In the genomic region with DNA sequence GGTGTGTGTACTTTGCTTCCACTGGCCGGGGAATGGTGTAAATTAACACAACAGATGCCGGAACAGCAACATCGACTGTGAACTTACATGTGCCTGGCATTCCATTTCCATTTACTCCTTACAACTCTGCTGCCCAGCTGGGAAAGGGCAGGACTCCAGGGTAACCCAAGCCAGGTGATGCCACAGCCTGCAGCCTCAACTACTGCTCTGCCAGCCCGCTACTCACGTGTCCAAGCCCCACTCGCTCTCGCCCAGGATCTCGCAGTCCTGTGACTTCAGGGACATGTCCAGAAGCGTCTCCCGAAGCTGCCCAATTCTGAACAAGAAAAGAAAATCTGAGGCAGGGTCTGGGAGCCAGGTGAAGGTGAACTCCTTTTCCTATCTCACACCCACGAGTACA, we compare ENCODE assay signal across 41 cellular contexts. TPM values are rescaled to one million over a fixed set of nuclear protein-coding genes. Genes with fewer than 3 reads are reported as not detected.
"Had no signal": no experiment of that assay in that cellular context is flagged by ENCODE, and none has a peak within 500 bp of the region (broad histone marks: within the 10 kb centered on the region; RNA-seq: fewer than 3 reads in every experiment).

No MANE protein-coding gene starts in this region.

- ATAC-seq: left cardiac atrium; left ventricle myocardium superior; pancreas; stimulated activated memory B cell treated with anti-CD40 and anti-IgM and Interleukin-4, amounts not matched to agents 10 μg/mL and 1 μg/mL and 100 μg/mL, for 72 hours had no signal

- H3K27me3 ChIP-seq: adrenal gland, dorsolateral prefrontal cortex, pancreas, right atrium auricular region, stomach, thyroid gland, upper lobe of left lung, vagina had no signal

- DNase-seq: activated CD4-positive, alpha-beta T cell treated with anti-CD3 and anti-CD28 coated beads for 4 hours; activated CD4-positive, alpha-beta T cell treated with anti-CD3 and anti-CD28 coated beads, Interleukin-2, amount 50 U/mL, for 48 hours; activated CD8-positive, alpha-beta memory T cell treated with anti-CD3 and anti-CD28 coated beads for 24 hours; activated effector memory CD4-positive, alpha-beta T cell treated with anti-CD3 and anti-CD28 coated beads, Interleukin-2, amount 50 U/mL, for 16 hours; adrenal gland; dorsolateral prefrontal cortex; effector memory CD4-positive, alpha-beta T cell; head of caudate nucleus; hippocampal formation; left cardiac atrium; left ventricle myocardium superior; naive B cell; nephron progenitor cell; nucleus accumbens; pancreas; stimulated activated CD4-positive, alpha-beta T cell treated with anti-CD3 and anti-CD28 coated beads, Interleukin-1b, Interleukin-23, amount 100 ng/mL, for 48 hours; stimulated activated CD4-positive, alpha-beta T cell treated with anti-CD3 and anti-CD28 coated beads, Interleukin-4, amount 100 ng/mL, for 4 hours; stimulated activated CD8-positive, alpha-beta memory T cell treated with anti-CD3 and anti-CD28 coated beads, Interleukin-4, amount 100 ng/mL, for 48 hours; stomach; T-helper 1 cell; thyroid gland; upper lobe of left lung had no signal

- H3K4me3 ChIP-seq: adrenal gland, coronary artery, dorsolateral prefrontal cortex, pancreas, right atrium auricular region, smooth muscle cell, stomach, thyroid gland, upper lobe of left lung, vagina had no signal

- H3K27ac ChIP-seq: adrenal gland, coronary artery, pancreas, right atrium auricular region, stomach, thyroid gland, upper lobe of left lung, vagina had no signal

- H3K4me1 Mint-ChIP-seq: activated naive CD4-positive, alpha-beta T cell treated with anti-CD3 and anti-CD28 coated beads, Interleukin-2, amount 50 U/mL, for 24 hours; brain; mesothelial cell of epicardium; nephron progenitor cell; stimulated activated memory B cell treated with anti-CD40 and anti-IgM and Interleukin-4, amounts not matched to agents 10 μg/mL and 1 μg/mL and 100 μg/mL, for 72 hours had no signal

- H3K27ac Mint-ChIP-seq: activated T-helper 1 cell treated with anti-CD3 and anti-CD28 coated beads, Interleukin-12 subunit alpha, Interleukin-12 subunit beta, Interleukin-2, Interleukin-4 antibody, amounts not matched to agents 30 ng/mL and 10 ng/mL and 1 ng/mL, durations not matched to agents 14 hours and 24 hours and 36 hours; mesothelial cell of epicardium; stimulated activated memory B cell treated with anti-CD40 and anti-IgM and Interleukin-4, amounts not matched to agents 10 μg/mL and 1 μg/mL and 100 μg/mL, for 72 hours had no signal

- H3K4me3 Mint-ChIP-seq: activated naive CD4-positive, alpha-beta T cell treated with anti-CD3 and anti-CD28 coated beads, Interleukin-2, amount 50 U/mL, for 24 hours; activated T-helper 1 cell treated with anti-CD3 and anti-CD28 coated beads, Interleukin-12 subunit alpha, Interleukin-12 subunit beta, Interleukin-2, Interleukin-4 antibody, amounts not matched to agents 30 ng/mL and 10 ng/mL and 1 ng/mL, durations not matched to agents 14 hours and 24 hours and 36 hours; brain; mesothelial cell of epicardium; naive B cell; nephron progenitor cell; stimulated activated memory B cell treated with anti-CD40 and anti-IgM and Interleukin-4, amounts not matched to agents 10 μg/mL and 1 μg/mL and 100 μg/mL, for 72 hours had no signal

- H3K4me1 ChIP-seq: adrenal gland, pancreas, right atrium auricular region, thyroid gland, upper lobe of left lung, vagina had no signal

- H3K27me3 Mint-ChIP-seq: activated naive CD4-positive, alpha-beta T cell treated with anti-CD3 and anti-CD28 coated beads, Interleukin-2, amount 50 U/mL, for 24 hours; brain; naive B cell; stimulated activated memory B cell treated with anti-CD40 and anti-IgM and Interleukin-4, amounts not matched to agents 10 μg/mL and 1 μg/mL and 100 μg/mL, for 72 hours had no signal

- H3K9me3 Mint-ChIP-seq: activated naive CD4-positive, alpha-beta T cell treated with anti-CD3 and anti-CD28 coated beads, Interleukin-2, amount 50 U/mL, for 24 hours; activated T-helper 1 cell treated with anti-CD3 and anti-CD28 coated beads, Interleukin-12 subunit alpha, Interleukin-12 subunit beta, Interleukin-2, Interleukin-4 antibody, amounts not matched to agents 30 ng/mL and 10 ng/mL and 1 ng/mL, durations not matched to agents 14 hours and 24 hours and 36 hours; brain; mesothelial cell of epicardium; naive B cell; nephron progenitor cell; stimulated activated memory B cell treated with anti-CD40 and anti-IgM and Interleukin-4, amounts not matched to agents 10 μg/mL and 1 μg/mL and 100 μg/mL, for 72 hours had no signal

- H3K9me3 ChIP-seq: adrenal gland, pancreas, right atrium auricular region, stomach, thyroid gland, upper lobe of left lung, vagina had no signal

RNA-seq across cellular contexts. Expression of a gene that starts 52.8 kb away (rescaled TPM):
- total RNA-seq: activated T-helper 1 cell treated with anti-CD3 and anti-CD28 coated beads, Interleukin-12 subunit alpha, Interleukin-12 subunit beta, Interleukin-2, Interleukin-4 antibody, amounts not matched to agents 30 ng/mL and 10 ng/mL and 1 ng/mL, durations not matched to agents 14 hours and 24 hours and 36 hours; adrenal gland; aorta; cardiac septum; cerebellum; endothelial cell of umbilical vein; fibroblast of lung; fibroblast of villous mesenchyme; left cardiac atrium; left ventricle myocardium superior; lung microvascular endothelial cell; mesothelial cell of epicardium; pancreas; pulmonary artery endothelial cell; right atrium auricular region; smooth muscle cell; stomach; thyroid gland; vagina had no signal
- polyA plus RNA-seq: adrenal gland, aorta, endothelial cell of umbilical vein, esophagus, fibroblast of lung, keratinocyte, pancreas, smooth muscle cell, stomach had no signal

RNA-seq across cellular contexts. Expression of a gene that starts 56.2 kb away (rescaled TPM):
- total RNA-seq: activated T-helper 1 cell treated with anti-CD3 and anti-CD28 coated beads, Interleukin-12 subunit alpha, Interleukin-12 subunit beta, Interleukin-2, Interleukin-4 antibody, amounts not matched to agents 30 ng/mL and 10 ng/mL and 1 ng/mL, durations not matched to agents 14 hours and 24 hours and 36 hours; aorta; cardiac septum; cerebellum; dorsolateral prefrontal cortex; endothelial cell of umbilical vein; fibroblast of lung; fibroblast of villous mesenchyme; left cardiac atrium; left ventricle myocardium superior; lung microvascular endothelial cell; mesothelial cell of epicardium; pulmonary artery endothelial cell; right atrium auricular region; smooth muscle cell; stomach; thyroid gland; vagina had no signal
- polyA plus RNA-seq: adrenal gland, aorta, esophagus, fibroblast of lung, keratinocyte, smooth muscle cell, stomach had no signal
